20 cellular contexts compared by ENCODE assay signal in genomic region chr15:81032355-81032754, GRCh38. TPM values are rescaled to one million over a fixed set of nuclear protein-coding genes. Genes with fewer than 3 reads are reported as not detected.
DNase-seq lines count a peak whose midpoint lies in the region; ATAC-seq, FAIRE-seq and TF ChIP-seq lines count a peak whose summit lies in the region.
"Had no signal": no experiment of that assay in that cellular context is flagged by ENCODE, and none has a peak within 500 bp of the region (broad histone marks: within the 10 kb centered on the region; RNA-seq: fewer than 3 reads in every experiment).

No MANE protein-coding gene starts in this region.

- H3K36me3 ChIP-seq in liver (ENCODE audit: control insufficient read depth in 4 of 4, insufficient read depth in 3 of 4, low read depth in 1 of 4, low read length in 3 of 4) (no peaks in the 10 kb centered on the region), HepG2 (replicated peaks in 1 of 2; ENCODE audit: control insufficient read depth in 1 of 2, insufficient read depth in 2 of 2, low read length in 2 of 2) (no peaks in the 10 kb centered on the region), pancreas (no peaks in the 10 kb centered on the region), small intestine (ENCODE audit: control insufficient read depth in 2 of 2, insufficient read depth in 2 of 2, low read length in 2 of 2) (no peaks in the 10 kb centered on the region)
- H3K36me3 ChIP-seq: BE2C had no signal

- peaks cover 45% of the 10 kb centered on the region for H3K4me1 Mint-ChIP-seq in dendritic cell treated with granulocyte-macrophage colony-stimulating factor and Interleukin-4, amounts not matched to agents 40 ng/mL and 50 ng/mL, for 4 days (ENCODE audit: low read depth)

- TF ChIP-seq POLR2A in HepG2 (IDR thresholded peaks at IDR 0.05; ENCODE audit: insufficient read depth in 1 of 2, low read depth in 2 of 2, low read length in 2 of 2), result no peak

- POLR2A ChIA-PET in HepG2 (lab: Yijun Ruan, JAX), result no interaction called here

- peak overlapping the region; percentile 50 for H3K27ac Mint-ChIP-seq in dendritic cell treated with granulocyte-macrophage colony-stimulating factor and Interleukin-4, amounts not matched to agents 40 ng/mL and 50 ng/mL, for 4 days
- H3K27ac Mint-ChIP-seq: CD14-positive monocyte; CD8-positive, alpha-beta T cell; GM23338; H9 had no signal

- TF ChIP-seq RAD21 in liver (IDR thresholded peaks at IDR 0.05) (no peak), HepG2 (CRISPR knock-in tag; IDR thresholded peaks at IDR 0.05) (no peak)

- H4K20me1 ChIP-seq in HepG2 (ENCODE audit: insufficient read depth, low read length), result no peaks in the 10 kb centered on the region

- H3K36me3 Mint-ChIP-seq in dendritic cell treated with granulocyte-macrophage colony-stimulating factor and Interleukin-4, amounts not matched to agents 40 ng/mL and 50 ng/mL, for 4 days (ENCODE audit: low read depth), result no peaks in the 10 kb centered on the region
- H3K36me3 Mint-ChIP-seq: CD8-positive, alpha-beta T cell had no signal

- in situ Hi-C loops in HepG2 (cut with HindIII; ENCODE audit: extremely low pct_ligation_motif_present, low pct_unique_long_range_greater_than_20kb), result no loop called here
- in situ Hi-C loops in ACHN (cut with HindIII; ENCODE audit: low pct_ligation_motif_present, low pct_unique_long_range_greater_than_20kb, low sequenced_read_pairs), result no loop called here

- no peak for DNase-seq in HepG2 (ENCODE audit: low spot score)
- DNase-seq in pancreas, result no peak
- no peak for DNase-seq in cortex of kidney (lab: John Stamatoyannopoulos, UW)
- no peak for DNase-seq in small intestine
- no peak for DNase-seq in ACHN
- DNase-seq: BE2C; CD8-positive, alpha-beta T cell; COR-L47; DMS153; DMS79 treated with DMSO at 0.1 percent for 48 hours; EL; H9 had no signal

- H3K4me3 Mint-ChIP-seq in dendritic cell treated with granulocyte-macrophage colony-stimulating factor and Interleukin-4, amounts not matched to agents 40 ng/mL and 50 ng/mL, for 4 days, result no peak overlapping the region
- H3K4me3 Mint-ChIP-seq: CD14-positive monocyte; CD8-positive, alpha-beta T cell; GM23338; H9 had no signal

- H3K4me1 ChIP-seq in liver (ENCODE audit: control insufficient read depth in 4 of 4, insufficient read depth in 4 of 4, low read length in 3 of 4) (peaks cover 0 to 36% (median 21%) of the 10 kb centered on the region in 4 donors), HepG2 (ENCODE audit: insufficient read depth, low read length) (no peaks in the 10 kb centered on the region; the same call in 1 of the 2 replicates), pancreas (peaks cover 9 to 40% (median 21%) of the 10 kb centered on the region in 3 donors), small intestine (ENCODE audit: control insufficient read depth in 2 of 2, insufficient read depth in 1 of 2, low read depth in 1 of 2, low read length in 1 of 2) (no peaks in the 10 kb centered on the region)
- H3K4me1 ChIP-seq: BE2C had no signal

- no peaks in the 10 kb centered on the region for H3K79me2 ChIP-seq in HepG2 (ENCODE audit: insufficient read depth, low read length)

- no peak for TF ChIP-seq EP300 in HepG2 (IDR thresholded peaks at IDR 0.05; ENCODE audit: low read depth in 2 of 2, low read length in 2 of 2)
- TF ChIP-seq EP300 in HepG2 (CRISPR knock-in tag; IDR thresholded peaks at IDR 0.05; ENCODE audit: borderline replicate concordance), result no peak

- H3K9ac ChIP-seq in liver (ENCODE audit: low read depth in 1 of 2, low read length in 2 of 2) (no peak overlapping the region), HepG2 (ENCODE audit: insufficient read depth, low read depth, low read length) (no peak overlapping the region)

- no peak overlapping the region for H2AFZ ChIP-seq in HepG2 (ENCODE audit: low read length)
- H2AFZ ChIP-seq: GM23338 had no signal

- H3K27me3 Mint-ChIP-seq in dendritic cell treated with granulocyte-macrophage colony-stimulating factor and Interleukin-4, amounts not matched to agents 40 ng/mL and 50 ng/mL, for 4 days, result peaks cover 2% of the 10 kb centered on the region

- H3K9me3 Mint-ChIP-seq in dendritic cell treated with granulocyte-macrophage colony-stimulating factor and Interleukin-4, amounts not matched to agents 40 ng/mL and 50 ng/mL, for 4 days, result no peaks in the 10 kb centered on the region

- intact Hi-C loops in HepG2 (cut with micrococcal nuclease; ENCODE audit: unreplicated experiment), result no loop called here
- intact Hi-C loops in dendritic cell treated with granulocyte-macrophage colony-stimulating factor and Interleukin-4, amounts not matched to agents 40 ng/mL and 50 ng/mL, for 4 days (cut with micrococcal nuclease), result no loop called here
- intact Hi-C loops in pancreas (cut with DNase I), result no loop called here

- H3K27me3 ChIP-seq in liver (ENCODE audit: control insufficient read depth in 4 of 4, insufficient read depth in 4 of 4, low read length in 3 of 4) (no peaks in the 10 kb centered on the region), HepG2 (ENCODE audit: control insufficient read depth in 1 of 2, insufficient read depth in 2 of 2, low read length in 2 of 2) (no peaks in the 10 kb centered on the region; a peak in 1 of 5 replicates), pancreas (no peaks in the 10 kb centered on the region), small intestine (ENCODE audit: control insufficient read depth in 2 of 2, insufficient read depth in 2 of 2, low read length in 2 of 2) (no peaks in the 10 kb centered on the region)
- H3K27me3 ChIP-seq: BE2C had no signal

- H3K9me3 ChIP-seq in liver (ENCODE audit: control insufficient read depth in 4 of 4, low read length in 3 of 4), result no peaks in the 10 kb centered on the region
- no peaks in the 10 kb centered on the region for H3K9me3 ChIP-seq in HepG2 (ENCODE audit: low read length)
- H3K9me3 ChIP-seq in pancreas, result no peaks in the 10 kb centered on the region
- no peaks in the 10 kb centered on the region for H3K9me3 ChIP-seq in small intestine (ENCODE audit: control insufficient read depth, low read depth)
- H3K9me3 ChIP-seq: BE2C had no signal

- CTCF ChIA-PET in HepG2 (lab: Yijun Ruan, JAX; ENCODE audit: low intra/inter-chr PET ratio, low total read pairs), result no interaction called here

- ATAC-seq in HepG2 (no peak), pancreas (peak; percentile 8 to 30 (median 22))
- ATAC-seq: CD8-positive, alpha-beta T cell; GM23338 had no signal

- H3K4me3 ChIP-seq in liver (ENCODE audit: low read depth in 1 of 3, low read length in 3 of 3), result no peak overlapping the region
- no peak overlapping the region for H3K4me3 ChIP-seq in HepG2 (replicated peaks in 1 of 3; ENCODE audit: insufficient read depth in 1 of 3, low read depth in 2 of 3, low read length in 3 of 3)
- no peak overlapping the region for H3K4me3 ChIP-seq in pancreas
- H3K4me3 ChIP-seq in small intestine (ENCODE audit: low read depth in 1 of 2, low read length in 2 of 2), result no peak overlapping the region
- H3K4me3 ChIP-seq: GM23338 had no signal

- no peak for TF ChIP-seq CTCF in liver (IDR thresholded peaks at IDR 0.05; ENCODE audit: low read depth, low read length, missing input control)
- TF ChIP-seq CTCF in HepG2 (CRISPR knock-in tag; IDR thresholded peaks at IDR 0.05), result no peak
- no peak for TF ChIP-seq CTCF in pancreas (IDR thresholded peaks at IDR 0.05)

- H3K27ac ChIP-seq in liver (ENCODE audit: low read depth in 1 of 2, low read length in 2 of 2) (peak overlapping the region; percentile 15 to 51), HepG2 (ENCODE audit: extremely low read length, insufficient read depth, low read length) (no peak overlapping the region), pancreas (no peak overlapping the region), small intestine (ENCODE audit: low read depth in 1 of 2, low read length in 1 of 2) (no peak overlapping the region)

- WGBS in liver, result 38% methylated on average over 4 of the region's 4 CpGs
- 21% methylated on average over 4 of the region's 4 CpGs for WGBS in HepG2 (ENCODE audit: low lambda C conversion rate)
- 38 to 43% methylated on average over 4 of the region's 4 CpGs for WGBS in pancreas, 2 donors
- 25 to 63% (median 39%) methylated on average over 4 of the region's 4 CpGs for WGBS in small intestine, 3 donors

- no TSS peak for BruUV-seq in HepG2 (replicated peaks; lab: Mats Ljungman, UMichigan)

- no peak for FAIRE-seq in HepG2 (lab: Jason Lieb, UNC)
- no peak for FAIRE-seq in pancreas (lab: Jason Lieb, UNC)
- no peak for FAIRE-seq in small intestine (lab: Jason Lieb, UNC)
- FAIRE-seq: A204.1, D721Med, G401.6, GM12891 had no signal

- H3K4me2 ChIP-seq in HepG2 (ENCODE audit: low read depth, low read length), result no peak overlapping the region
- H3K4me2 ChIP-seq: GM23338 had no signal

RNA-seq across cellular contexts. Expression of gene TLNRD1, which starts 31.6 kb away (rescaled TPM):
- total RNA-seq in liver, result 1 to 10 TPM; 3.5 to 5.8 TPM
- 1 to 10 TPM; 1.1 to 3.0 TPM for polyA plus RNA-seq in liver
- 4.6 and 5.3 TPM in 2 replicates for total RNA-seq in HepG2 (2016; rRNA removed; fragmentation: Illumina TruSeq; extraction: Trizol)
- total RNA-seq in HepG2 (2016; cell fraction: cytosol; rRNA removed; fragmentation: Illumina TruSeq; extraction: Trizol; ENCODE audit: low read depth), result 0.81 and 0.88 TPM in 2 replicates
- 3.8 and 5.0 TPM in 2 replicates for total RNA-seq in HepG2 (2016; cell fraction: insoluble cytoplasmic fraction; rRNA removed; fragmentation: Illumina TruSeq; extraction: Trizol)
- total RNA-seq in HepG2 (2016; cell fraction: membrane; rRNA removed; fragmentation: Illumina TruSeq; extraction: Trizol), result 2.9 and 3.4 TPM in 2 replicates
- 4.2 and 4.3 TPM in 2 replicates for total RNA-seq in HepG2 (2016; cell fraction: nucleus; rRNA removed; fragmentation: Illumina TruSeq; extraction: Trizol)
- polyA plus RNA-seq in HepG2 (2011; rRNA removed), result 3.4 and 4.7 TPM in 2 replicates
- polyA plus RNA-seq in HepG2 (2011; cell fraction: cytosol; rRNA removed), result 3.7 and 6.6 TPM in 2 replicates
- polyA plus RNA-seq in HepG2 (2011; cell fraction: nucleus; rRNA removed), result 4.0 and 4.6 TPM in 2 replicates
- 3.5 and 4.5 TPM in 2 replicates for polyA plus RNA-seq in HepG2 (2012)
- polyA plus RNA-seq in HepG2 (2016; cell fraction: cytosol; fragmentation: Illumina TruSeq; extraction: Trizol; ENCODE audit: low read depth), result 0.63 and 0.80 TPM in 2 replicates
- polyA plus RNA-seq in HepG2 (2016; cell fraction: insoluble cytoplasmic fraction; fragmentation: Illumina TruSeq; extraction: Trizol; ENCODE audit: low read depth), result 6.0 and 6.7 TPM in 2 replicates
- 3.0 and 3.5 TPM in 2 replicates for polyA plus RNA-seq in HepG2 (2016; cell fraction: membrane; fragmentation: Illumina TruSeq; extraction: Trizol; ENCODE audit: low read depth)
- polyA plus RNA-seq in HepG2 (2016; cell fraction: nucleus; fragmentation: Illumina TruSeq; extraction: Trizol; ENCODE audit: insufficient read depth, low read depth), result 5.2 and 5.5 TPM in 2 replicates
- polyA minus RNA-seq in HepG2 (2011; rRNA and poly(A)+ RNA removed; ENCODE audit: low replicate concordance), result 8.0 and 12.3 TPM in 2 replicates
- 6.8 and 6.9 TPM in 2 replicates for polyA minus RNA-seq in HepG2 (2011; cell fraction: cytosol; rRNA and poly(A)+ RNA removed)
- 6.1 and 7.1 TPM in 2 replicates for polyA minus RNA-seq in HepG2 (2011; cell fraction: nucleus; rRNA and poly(A)+ RNA removed)
- 10 to 100 TPM in 3 of 6 donors, 1 to 10 TPM in 3; 7.8 to 13.5 (median 10.0) TPM for total RNA-seq in pancreas
- polyA plus RNA-seq in pancreas, result 1 to 10 TPM; 3.1 to 4.4 TPM
- 10 to 100 TPM in 1 of 3 donors, 1 to 10 TPM in 2; 4.9 to 11.9 (median 6.8) TPM for polyA plus RNA-seq in small intestine

RNA-seq across cellular contexts. Expression of gene MESD, which starts 42.7 kb away (rescaled TPM):
- total RNA-seq in liver (10 to 100 TPM; 15.3 to 16.4 TPM), HepG2 (2016; rRNA removed; fragmentation: Illumina TruSeq; extraction: Trizol) (24.9 and 46.2 TPM in 2 replicates), pancreas (10 to 100 TPM; 11.5 to 18.5 (median 14.0) TPM)
- polyA plus RNA-seq in liver (10 to 100 TPM; 17.7 to 24.0 TPM), HepG2 (2011; rRNA removed) (15.6 and 18.0 TPM in 2 replicates), pancreas (10 to 100 TPM; 10.5 to 13.0 TPM), small intestine (10 to 100 TPM in 1 of 3 donors, 1 to 10 TPM in 2; 4.7 to 20.7 (median 6.5) TPM)
- 6.0 and 7.2 TPM in 2 replicates for total RNA-seq in HepG2 (2016; cell fraction: cytosol; rRNA removed; fragmentation: Illumina TruSeq; extraction: Trizol; ENCODE audit: low read depth)
- total RNA-seq in HepG2 (2016; cell fraction: insoluble cytoplasmic fraction; rRNA removed; fragmentation: Illumina TruSeq; extraction: Trizol), result 24.0 and 45.8 TPM in 2 replicates
- total RNA-seq in HepG2 (2016; cell fraction: membrane; rRNA removed; fragmentation: Illumina TruSeq; extraction: Trizol), result 11.5 and 12.8 TPM in 2 replicates
- total RNA-seq in HepG2 (2016; cell fraction: nucleus; rRNA removed; fragmentation: Illumina TruSeq; extraction: Trizol), result 41.1 and 48.6 TPM in 2 replicates
- 13.8 and 19.5 TPM in 2 replicates for polyA plus RNA-seq in HepG2 (2011; cell fraction: cytosol; rRNA removed)
- 8.5 and 10.8 TPM in 2 replicates for polyA plus RNA-seq in HepG2 (2011; cell fraction: nucleus; rRNA removed)
- 29.6 and 30.4 TPM in 2 replicates for polyA plus RNA-seq in HepG2 (2012)
- 4.9 and 5.0 TPM in 2 replicates for polyA plus RNA-seq in HepG2 (2016; cell fraction: cytosol; fragmentation: Illumina TruSeq; extraction: Trizol; ENCODE audit: low read depth)
- 28.6 and 28.9 TPM in 2 replicates for polyA plus RNA-seq in HepG2 (2016; cell fraction: insoluble cytoplasmic fraction; fragmentation: Illumina TruSeq; extraction: Trizol; ENCODE audit: low read depth)
- 9.0 and 9.2 TPM in 2 replicates for polyA plus RNA-seq in HepG2 (2016; cell fraction: membrane; fragmentation: Illumina TruSeq; extraction: Trizol; ENCODE audit: low read depth)
- 72.4 and 79.7 TPM in 2 replicates for polyA plus RNA-seq in HepG2 (2016; cell fraction: nucleus; fragmentation: Illumina TruSeq; extraction: Trizol; ENCODE audit: insufficient read depth, low read depth)
- polyA minus RNA-seq in HepG2 (2011; rRNA and poly(A)+ RNA removed; ENCODE audit: low replicate concordance), result 9.9 and 11.1 TPM in 2 replicates
- polyA minus RNA-seq in HepG2 (2011; cell fraction: cytosol; rRNA and poly(A)+ RNA removed), result 14.4 and 18.5 TPM in 2 replicates
- 20.6 and 20.8 TPM in 2 replicates for polyA minus RNA-seq in HepG2 (2011; cell fraction: nucleus; rRNA and poly(A)+ RNA removed)

Comparison
In these comparisons a context has a peak if more than half of its experiments do, and no peak if none do; other contexts are left out.
1. H3K27ac ChIP-seq: peak in liver (2 of 2); none in HepG2 (single experiment), pancreas (0 of 4) and small intestine (0 of 2).